Comparison of ENCODE assay signal across 9 cellular contexts in the genomic region with DNA sequence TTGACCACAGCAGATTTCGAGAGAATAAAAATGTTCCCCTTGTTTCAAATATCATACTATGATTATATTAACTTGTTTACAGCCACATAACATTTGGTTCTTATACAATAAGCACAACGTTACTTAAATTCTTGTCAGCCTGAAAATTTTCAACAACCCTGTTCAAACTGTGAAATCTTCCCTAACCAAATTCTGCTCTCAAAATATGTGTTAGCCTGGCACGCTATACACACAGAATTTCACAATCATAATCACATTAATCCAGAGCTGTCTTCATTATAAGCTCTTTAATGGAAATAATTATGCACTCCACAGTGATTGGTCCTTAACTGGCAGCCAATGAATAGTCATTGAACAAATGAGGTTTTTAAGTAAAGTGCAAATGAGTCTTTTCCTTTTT.
"Had no signal": no experiment of that assay in that cellular context is flagged by ENCODE, and none has a peak within 500 bp of the region (broad histone marks: within the 10 kb centered on the region; RNA-seq: fewer than 3 reads in every experiment).

No MANE protein-coding gene starts in this region.

- H3K4me3 ChIP-seq: GM23338, K562 had no signal

- FAIRE-seq: H1, H54, HepG2, K562 had no signal

- H3K27ac ChIP-seq: HL-60 had no signal

- DNase-seq: H9, HCEC 1CT, KG1 had no signal
